In genomic region chr13:42981317-42981716, GRCh38 we compare ENCODE assay signal across 17 cellular contexts. TPM values are rescaled to one million over a fixed set of nuclear protein-coding genes. Genes with fewer than 3 reads are reported as not detected.
DNase-seq lines count a peak whose midpoint lies in the region; ATAC-seq, FAIRE-seq and TF ChIP-seq lines count a peak whose summit lies in the region.
"Had no signal": no experiment of that assay in that cellular context is flagged by ENCODE, and none has a peak within 500 bp of the region (broad histone marks: within the 10 kb centered on the region; RNA-seq: fewer than 3 reads in every experiment).

No MANE protein-coding gene starts in this region.

- H2AFZ ChIP-seq in ACC112 (ENCODE audit: low read length, unreplicated experiment) (no peak overlapping the region), GM23338 (no peak overlapping the region), astrocyte (ENCODE audit: low read depth, low read length) (no peak overlapping the region)

- H3K4me2 ChIP-seq in GM23338 (peak overlapping the region; percentile 13; the same call in 1 of the 2 replicates), astrocyte (ENCODE audit: low read length) (no peak overlapping the region)

- H3K4me3 Mint-ChIP-seq in GM23338 (no peak overlapping the region), astrocyte (ENCODE audit: unreplicated experiment) (no peak overlapping the region)
- H3K4me3 Mint-ChIP-seq in activated T-cell treated with anti-CD3 and anti-CD28 coated beads, Interleukin-2, amount 50 U/mL, for 24 hours = no peak overlapping the region
- H3K4me3 Mint-ChIP-seq: CD4-positive, alpha-beta memory T cell; naive thymus-derived CD4-positive, alpha-beta T cell; stimulated activated effector memory CD8-positive, alpha-beta T cell treated with anti-CD3 and anti-CD28 coated beads, Interleukin-12 subunit alpha, Interleukin-12 subunit beta, amount 100 ng/mL, for 72 hours; T-helper 1 cell treated with Interleukin-12 subunit alpha and Interleukin-12 subunit beta and Interleukin-4 antibody, amounts not matched to agents 30 μg/mL and 1 μg/mL, for 36 hours had no signal

- H3K36me3 Mint-ChIP-seq in GM23338 (ENCODE audit: low read depth) (no peaks in the 10 kb centered on the region), astrocyte (ENCODE audit: low read depth, unreplicated experiment) (peaks cover 11% of the 10 kb centered on the region)
- peaks cover 49% of the 10 kb centered on the region for H3K36me3 Mint-ChIP-seq in activated T-cell treated with anti-CD3 and anti-CD28 coated beads, Interleukin-2, amount 50 U/mL, for 24 hours (ENCODE audit: low read depth)
- H3K36me3 Mint-ChIP-seq: stimulated activated effector memory CD8-positive, alpha-beta T cell treated with anti-CD3 and anti-CD28 coated beads, Interleukin-12 subunit alpha, Interleukin-12 subunit beta, amount 100 ng/mL, for 72 hours had no signal

- no peak for TF ChIP-seq CTCF in GM23338 (conservative IDR thresholded peaks at IDR 0.05; ENCODE audit: low read depth in 2 of 2)
- no peak for TF ChIP-seq CTCF in astrocyte (IDR thresholded peaks at IDR 0.05; ENCODE audit: insufficient read depth, low read depth, low read length)
- no peak for TF ChIP-seq CTCF in foreskin fibroblast (IDR thresholded peaks at IDR 0.05; ENCODE audit: low read depth, low read length)
- TF ChIP-seq CTCF in coronary artery (IDR thresholded peaks at IDR 0.05) = no peak
- TF ChIP-seq CTCF in BE2C (IDR thresholded peaks at IDR 0.05; ENCODE audit: low read depth, low read length) = no peak

- no peak for ATAC-seq in GM23338
- ATAC-seq: naive thymus-derived CD4-positive, alpha-beta T cell; psoas muscle; stimulated activated effector memory CD8-positive, alpha-beta T cell treated with anti-CD3 and anti-CD28 coated beads, Interleukin-12 subunit alpha, Interleukin-12 subunit beta, amount 100 ng/mL, for 72 hours had no signal

- H3K4me1 Mint-ChIP-seq in GM23338 (peaks cover 30% of the 10 kb centered on the region), astrocyte (ENCODE audit: low read depth, unreplicated experiment) (peaks cover 29% of the 10 kb centered on the region)
- H3K4me1 Mint-ChIP-seq in activated T-cell treated with anti-CD3 and anti-CD28 coated beads, Interleukin-2, amount 50 U/mL, for 24 hours (ENCODE audit: low read depth) = peaks cover 38% of the 10 kb centered on the region

- H3K79me2 ChIP-seq in ACC112 (ENCODE audit: control insufficient read depth, insufficient read depth, low read length, unreplicated experiment) = peaks cover 77% of the 10 kb centered on the region
- no peaks in the 10 kb centered on the region for H3K79me2 ChIP-seq in GM23338 (replicated peaks; ENCODE audit: insufficient read depth)
- no peaks in the 10 kb centered on the region for H3K79me2 ChIP-seq in astrocyte (ENCODE audit: insufficient read depth, low read length)

- FAIRE-seq in astrocyte (lab: Jason Lieb, UNC) = peak; percentile 86

- H3K9me3 ChIP-seq in astrocyte (ENCODE audit: insufficient read depth, low read depth, low read length) (no peaks in the 10 kb centered on the region), BE2C (no peaks in the 10 kb centered on the region)
- H3K9me3 ChIP-seq: psoas muscle, thyroid gland had no signal

- no peaks in the 10 kb centered on the region for H4K20me1 ChIP-seq in GM23338 (replicated peaks; ENCODE audit: insufficient read depth)
- H4K20me1 ChIP-seq in astrocyte (ENCODE audit: insufficient read depth, low read length) = no peaks in the 10 kb centered on the region

- H3K27me3 Mint-ChIP-seq in GM23338 (ENCODE audit: insufficient read depth, low read depth, poor library complexity) (peaks cover 8% of the 10 kb centered on the region), astrocyte (ENCODE audit: low read depth, unreplicated experiment) (no peaks in the 10 kb centered on the region)
- H3K27me3 Mint-ChIP-seq in activated T-cell treated with anti-CD3 and anti-CD28 coated beads, Interleukin-2, amount 50 U/mL, for 24 hours = no peaks in the 10 kb centered on the region
- H3K27me3 Mint-ChIP-seq: CD4-positive, alpha-beta memory T cell; naive thymus-derived CD4-positive, alpha-beta T cell had no signal

- DNase-seq in GM23338 (ENCODE audit: low spot score) = no peak
- peak; percentile 16 for DNase-seq in astrocyte (ENCODE audit: low read depth)
- peak; percentile 35 to 62 for DNase-seq in foreskin fibroblast
- DNase-seq in coronary artery (ENCODE audit: low spot score) = no peak
- no peak for DNase-seq in HuH-7 (ENCODE audit: low spot score)
- no peak for DNase-seq in BE2C
- DNase-seq in activated T-cell treated with anti-CD3 and anti-CD28 coated beads, Interleukin-2, amount 50 U/mL, for 24 hours = no peak
- DNase-seq: CD4-positive, alpha-beta memory T cell; naive thymus-derived CD4-positive, alpha-beta T cell; NCI-H1694 treated with DMSO at 0.1 percent for 48 hours; NCI-H446 treated with DMSO at 0.1 percent for 48 hours; psoas muscle; stimulated activated CD4-positive, alpha-beta T cell treated with anti-CD3 and anti-CD28 coated beads, Interleukin-12 subunit alpha, Interleukin-12 subunit beta, amount 100 ng/mL, for 4 hours had no signal

- H3F3A ChIP-seq in GM23338 (replicated peaks; ENCODE audit: low read depth) = no peaks in the 10 kb centered on the region

- H3K27ac ChIP-seq in ACC112 (ENCODE audit: low read depth, low read length) (peak overlapping the region; percentile 26; the same call in 1 of the 2 replicates), GM23338 (ENCODE audit: low read depth) (no peak overlapping the region), astrocyte (ENCODE audit: low read depth, low read length) (no peak overlapping the region), coronary artery (no peak overlapping the region)
- H3K27ac ChIP-seq: psoas muscle, thyroid gland had no signal

- H3K9me2 ChIP-seq in GM23338 (ENCODE audit: insufficient read depth) = no peaks in the 10 kb centered on the region

- H3K4me1 ChIP-seq in ACC112 (ENCODE audit: control insufficient read depth, insufficient read depth, low read length, unreplicated experiment) = peaks cover 47% of the 10 kb centered on the region
- H3K4me1 ChIP-seq in GM23338 (ENCODE audit: insufficient read depth) = peaks cover 23% of the 10 kb centered on the region
- H3K4me1 ChIP-seq in astrocyte (ENCODE audit: insufficient read depth, low read length) = no peaks in the 10 kb centered on the region
- no peaks in the 10 kb centered on the region for H3K4me1 ChIP-seq in BE2C
- H3K4me1 ChIP-seq: psoas muscle had no signal

- peaks cover 15% of the 10 kb centered on the region; the same call in 1 of the 2 replicates for H3K36me3 ChIP-seq in ACC112 (ENCODE audit: insufficient read depth, low read length)
- no peaks in the 10 kb centered on the region for H3K36me3 ChIP-seq in GM23338 (ENCODE audit: insufficient read depth)
- H3K36me3 ChIP-seq in astrocyte (ENCODE audit: insufficient read depth, low read length) = no peaks in the 10 kb centered on the region
- no peaks in the 10 kb centered on the region for H3K36me3 ChIP-seq in BE2C
- H3K36me3 ChIP-seq: thyroid gland had no signal

- no peaks in the 10 kb centered on the region for H3K27me3 ChIP-seq in ACC112 (ENCODE audit: insufficient read depth, low read length)
- no peaks in the 10 kb centered on the region for H3K27me3 ChIP-seq in GM23338 (ENCODE audit: insufficient read depth)
- no peaks in the 10 kb centered on the region for H3K27me3 ChIP-seq in astrocyte (ENCODE audit: insufficient read depth, low read length)
- H3K27me3 ChIP-seq in BE2C = no peaks in the 10 kb centered on the region
- H3K27me3 ChIP-seq: thyroid gland had no signal

- H3K9me3 Mint-ChIP-seq in GM23338 (peaks cover 6% of the 10 kb centered on the region; the same call in 1 of the 3 replicates), astrocyte (ENCODE audit: unreplicated experiment) (peaks cover 3% of the 10 kb centered on the region)
- no peaks in the 10 kb centered on the region for H3K9me3 Mint-ChIP-seq in activated T-cell treated with anti-CD3 and anti-CD28 coated beads, Interleukin-2, amount 50 U/mL, for 24 hours
- H3K9me3 Mint-ChIP-seq: T-helper 1 cell treated with Interleukin-12 subunit alpha and Interleukin-12 subunit beta and Interleukin-4 antibody, amounts not matched to agents 30 μg/mL and 1 μg/mL, for 36 hours had no signal

- H3K4me3 ChIP-seq in ACC112 (ENCODE audit: low read depth, low read length) (0 out of 2 replicates have a peak overlapping the region, but pooled peaks have one; percentile 2), GM23338 (no peak overlapping the region), astrocyte (ENCODE audit: insufficient read depth, low read depth, low read length) (no peak overlapping the region), foreskin fibroblast (ENCODE audit: low read depth in 1 of 2, low read length in 2 of 2) (no peak overlapping the region), coronary artery (no peak overlapping the region), BE2C (ENCODE audit: low read depth, low read length) (no peak overlapping the region)
- H3K4me3 ChIP-seq: psoas muscle, thyroid gland had no signal

- H3K27ac Mint-ChIP-seq in GM23338 = no peak overlapping the region
- peak overlapping the region; percentile 37 for H3K27ac Mint-ChIP-seq in astrocyte (ENCODE audit: unreplicated experiment)
- no peak overlapping the region for H3K27ac Mint-ChIP-seq in activated T-cell treated with anti-CD3 and anti-CD28 coated beads, Interleukin-2, amount 50 U/mL, for 24 hours
- H3K27ac Mint-ChIP-seq: stimulated activated effector memory CD8-positive, alpha-beta T cell treated with anti-CD3 and anti-CD28 coated beads, Interleukin-12 subunit alpha, Interleukin-12 subunit beta, amount 100 ng/mL, for 72 hours; T-helper 1 cell treated with Interleukin-12 subunit alpha and Interleukin-12 subunit beta and Interleukin-4 antibody, amounts not matched to agents 30 μg/mL and 1 μg/mL, for 36 hours had no signal

- H3K9ac ChIP-seq in astrocyte (ENCODE audit: low read length) = no peak overlapping the region

TF ChIP-seq in GM23338, 12 proteins besides CTCF, POLR2A, EP300 and RAD21:
- no peak for TF ChIP-seq NANOG (IDR thresholded peaks at IDR 0.05; ENCODE audit: borderline replicate concordance)

RNA-seq across cellular contexts. Expression of gene EPSTI1, which starts 10.7 kb away (rescaled TPM):
- total RNA-seq in GM23338 (2014; rRNA removed; shearing (Covaris generic)) = 0.10 and 0.16 TPM in 2 replicates
- 0.68 and 0.89 TPM in 2 replicates for polyA plus RNA-seq in GM23338 (2016; fragmentation: Nextera tagmentation; extraction: Ambion mirVana)
- total RNA-seq in astrocyte = 96.0 and 117 TPM in 2 replicates
- polyA plus RNA-seq in BE2C (2012; ENCODE audit: insufficient read depth, insufficient read length, low read depth) = 3.2 TPM

RNA-seq across cellular contexts. Expression of gene DNAJC15, which starts 42.1 kb away (rescaled TPM):
- total RNA-seq in GM23338 (2014; rRNA removed; shearing (Covaris generic)) = 5.6 and 11.4 TPM in 2 replicates
- 80.4 and 82.5 TPM in 2 replicates for polyA plus RNA-seq in GM23338 (2016; fragmentation: Nextera tagmentation; extraction: Ambion mirVana)
- total RNA-seq in astrocyte = 10.9 and 13.8 TPM in 2 replicates
- polyA plus RNA-seq in BE2C (2012; ENCODE audit: insufficient read depth, insufficient read length, low read depth) = 0.15 TPM

Comparison
In these comparisons a context has a peak if more than half of its experiments do, and no peak if none do; other contexts are left out.
1. DNase-seq: peak in astrocyte (single experiment) and foreskin fibroblast (2 of 2); none in GM23338 (single experiment), coronary artery (single experiment), HuH-7 (single experiment), BE2C (single experiment) and activated T-cell treated with anti-CD3 and anti-CD28 coated beads, Interleukin-2, amount 50 U/mL, for 24 hours (single experiment).
2. RNA of gene EPSTI1, which starts 10.7 kb away (total RNA-seq): 96.0 to 117 TPM in astrocyte; 0.10 to 0.16 TPM in GM23338; every median in the first group is over 10 times any median in the second.